In genomic region chr1:8604041-8604942, GRCh38 we compare ENCODE assay signal across 8 cellular contexts.
DNase-seq lines count a peak whose midpoint lies in the region; ATAC-seq lines count a peak whose summit lies in the region.

No MANE protein-coding gene starts in this region.

- no peaks in the 10 kb centered on the region for H3K9me3 Mint-ChIP-seq in activated CD4-positive, alpha-beta memory T cell treated with anti-CD3 and anti-CD28 coated beads for 36 hours

- ATAC-seq in GM19023 (IDR thresholded peaks at IDR 0.05; ENCODE audit: unreplicated experiment) (peak; percentile 76), HG02840 (IDR thresholded peaks at IDR 0.05; ENCODE audit: low FRiP score, unreplicated experiment) (peak; percentile 72)

- peaks cover 40% of the 10 kb centered on the region for H3K4me1 Mint-ChIP-seq in activated CD4-positive, alpha-beta memory T cell treated with anti-CD3 and anti-CD28 coated beads for 36 hours (ENCODE audit: low read depth)

- H3K4me3 Mint-ChIP-seq in activated CD4-positive, alpha-beta memory T cell treated with anti-CD3 and anti-CD28 coated beads for 36 hours, result peak overlapping the region; percentile 73

- CTCF ChIA-PET in activated CD4-positive, alpha-beta memory T cell treated with anti-CD3 and anti-CD28 coated beads for 36 hours (lab: Charles Lee), result interaction anchor here (0.8 to 1.9 kb wide), 5 partner anchors 43 to 245 kb away, joined by 3 to 18 read pairs (median 3); no protein-coding TSS in a partner anchor

- peak; percentile 63 for DNase-seq in activated CD4-positive, alpha-beta memory T cell treated with anti-CD3 and anti-CD28 coated beads for 36 hours
- DNase-seq in stimulated activated CD4-positive, alpha-beta T cell treated with anti-CD3 and anti-CD28 coated beads, Interleukin-4, amount 100 ng/mL, for 24 hours, result peak; percentile 57
- DNase-seq in anterior cingulate cortex (lab: John Stamatoyannopoulos, UW) (no peak), cerebellar nuclear complex (lab: John Stamatoyannopoulos, UW) (no peak), COR-L47 (lab: John Stamatoyannopoulos, UW) (no peak)
- DNase-seq in effector CD8-positive, alpha-beta T cell (lab: John Stamatoyannopoulos, UW), result no peak

- H3K36me3 Mint-ChIP-seq in activated CD4-positive, alpha-beta memory T cell treated with anti-CD3 and anti-CD28 coated beads for 36 hours, result peaks cover 4% of the 10 kb centered on the region

- H3K27me3 Mint-ChIP-seq in activated CD4-positive, alpha-beta memory T cell treated with anti-CD3 and anti-CD28 coated beads for 36 hours, result no peaks in the 10 kb centered on the region

- POLR2A ChIA-PET in activated CD4-positive, alpha-beta memory T cell treated with anti-CD3 and anti-CD28 coated beads for 36 hours (lab: Charles Lee), result interaction anchor here (0.8 kb wide), 1 partner anchor 126 kb away, joined by 3 read pairs; no protein-coding TSS in a partner anchor

- peak overlapping the region; percentile 97 for H3K27ac Mint-ChIP-seq in activated CD4-positive, alpha-beta memory T cell treated with anti-CD3 and anti-CD28 coated beads for 36 hours

- intact Hi-C loops in activated CD4-positive, alpha-beta memory T cell treated with anti-CD3 and anti-CD28 coated beads for 36 hours (cut with micrococcal nuclease), result loop anchor here (1.0 to 10.0 kb wide), 11 partner anchors 25 to 273 kb away; partner anchors contain the start of gene ENO1

Comparison
In these comparisons a context has a peak if more than half of its experiments do, and no peak if none do; other contexts are left out.
1. DNase-seq: peak in activated CD4-positive, alpha-beta memory T cell treated with anti-CD3 and anti-CD28 coated beads for 36 hours (single experiment) and stimulated activated CD4-positive, alpha-beta T cell treated with anti-CD3 and anti-CD28 coated beads, Interleukin-4, amount 100 ng/mL, for 24 hours (single experiment); none in anterior cingulate cortex (0 of 58), cerebellar nuclear complex (0 of 2), effector CD8-positive, alpha-beta T cell (single experiment) and COR-L47 (single experiment).